In the genomic region with DNA sequence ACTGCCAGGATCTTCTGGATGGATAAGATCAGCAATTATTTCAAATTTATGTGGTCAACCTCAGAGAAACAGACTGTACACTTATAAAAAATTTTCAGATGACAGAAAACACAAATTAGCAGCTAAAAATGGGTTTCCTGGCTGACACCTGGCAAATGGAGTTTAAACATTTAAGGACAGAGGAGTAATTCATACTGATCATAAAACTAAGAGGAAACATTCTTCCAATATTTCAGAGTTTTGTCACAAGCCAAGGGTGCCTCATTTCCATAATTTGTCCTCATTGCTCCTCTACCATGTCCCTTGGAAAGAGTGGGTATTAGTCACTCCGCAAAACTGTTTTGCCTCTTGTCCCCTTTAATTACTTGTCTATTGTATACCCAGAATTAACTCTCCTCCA, we compare ENCODE assay signal across 22 cellular contexts.
DNase-seq lines count a peak whose midpoint lies in the region; ATAC-seq, FAIRE-seq and TF ChIP-seq lines count a peak whose summit lies in the region.
"Had no signal": no experiment of that assay in that cellular context is flagged by ENCODE, and none has a peak within 500 bp of the region (broad histone marks: within the 10 kb centered on the region; RNA-seq: fewer than 3 reads in every experiment).

No MANE protein-coding gene starts in this region.

- no peak overlapping the region for H3K9ac ChIP-seq in neuronal stem cell (ENCODE audit: low read depth, low read length, poor library complexity)

- H2AFZ ChIP-seq in PC-9 (peak overlapping the region; percentile 33; the same call in 1 of the 2 replicates), neuronal stem cell (ENCODE audit: low read length) (no peak overlapping the region)

- H4K91ac ChIP-seq in neuronal stem cell (ENCODE audit: low read depth, low read length, poor library complexity): no peak overlapping the region

- DNase-seq in ELR (ENCODE audit: low read depth) (peak; percentile 32), PC-9 (no peak), fibroblast of mammary gland (ENCODE audit: low read depth) (peak; percentile 16), suprapubic skin (ENCODE audit: low spot score in 2 of 2) (no peak), pancreas (no peak), NCI-H187 treated with DMSO at 0.1 percent for 48 hours (lab: John Stamatoyannopoulos, UW) (no peak), neuronal stem cell (ENCODE audit: low spot score) (no peak)
- DNase-seq: activated CD4-positive, alpha-beta T cell treated with anti-CD3 and anti-CD28 coated beads, Interleukin-2, amount 10 ng/mL, durations not matched to agents 24 days and 14 days; activated effector memory CD4-positive, alpha-beta T cell treated with Interleukin-2 at 50 U/mL for 16 hours; adrenal gland; effector CD4-positive, alpha-beta T cell; esophagus squamous epithelium; heart right ventricle; KBM-7; NCI-H1105; NCI-H510A treated with DMSO at 0.1 percent for 48 hours; Right ventricle myocardium superior; T-cell; transverse colon had no signal

- H3K36me3 ChIP-seq in PC-9 (ENCODE audit: low read depth) (no peaks in the 10 kb centered on the region), suprapubic skin (no peaks in the 10 kb centered on the region), pancreas (no peaks in the 10 kb centered on the region), neuronal stem cell (replicated peaks in 1 of 2; ENCODE audit: control insufficient read depth in 2 of 2, insufficient read depth in 2 of 2, low read length in 2 of 2) (no peaks in the 10 kb centered on the region)
- H3K36me3 ChIP-seq: adrenal gland, esophagus squamous epithelium, heart right ventricle, right atrium auricular region, transverse colon had no signal

- TF ChIP-seq EP300 in suprapubic skin (IDR thresholded peaks at IDR 0.05): no peak

- no peak overlapping the region for H3K18ac ChIP-seq in neuronal stem cell (ENCODE audit: low read length)

- H3K9me2 ChIP-seq in PC-9 (ENCODE audit: insufficient read depth): no peaks in the 10 kb centered on the region

- no peaks in the 10 kb centered on the region for H4K20me1 ChIP-seq in PC-9 (ENCODE audit: insufficient read depth)

- CTCF ChIA-PET in PC-9 (lab: Charles Lee): no interaction called here

- no TSS peak for BruUV-seq in PC-9 (replicated peaks; lab: Mats Ljungman, UMichigan)

- intact Hi-C loops in PC-9 (cut with micrococcal nuclease; ENCODE audit: unreplicated experiment) (no loop called here), pancreas (cut with DNase I) (no loop called here)

- no peak for TF ChIP-seq CTCF in PC-9 (conservative IDR thresholded peaks at IDR 0.05)
- TF ChIP-seq CTCF in fibroblast of mammary gland (conservative IDR thresholded peaks at IDR 0.05; ENCODE audit: control insufficient read depth, insufficient read depth, low read depth, low read length): no peak
- TF ChIP-seq CTCF in suprapubic skin (IDR thresholded peaks at IDR 0.05): no peak
- TF ChIP-seq CTCF in pancreas (IDR thresholded peaks at IDR 0.05): no peak

- H2BK5ac ChIP-seq in neuronal stem cell (ENCODE audit: low read length): no peak overlapping the region

- FAIRE-seq in pancreas (lab: Jason Lieb, UNC): no peak

- no peaks in the 10 kb centered on the region for H3K79me1 ChIP-seq in neuronal stem cell (ENCODE audit: low read depth, low read length)

- H3K23ac ChIP-seq in neuronal stem cell (ENCODE audit: low read depth, low read length, poor library complexity): no peak overlapping the region

- no peak overlapping the region for H4K8ac ChIP-seq in neuronal stem cell (ENCODE audit: low read depth, low read length)

- WGBS in suprapubic skin: 76% methylated on average over 1 of the region's 1 CpG
- WGBS in pancreas, 2 donors: 75 to 96% methylated on average over 1 of the region's 1 CpG
- no CpG with 5 or more reads among the region's 1 CpG for WGBS in neuronal stem cell (ENCODE audit: extremely low coverage in 2 of 2, insufficient read length in 2 of 2, insufficient replicate concordance in 1 of 2), 2 donors

- H3K27me3 ChIP-seq in PC-9 (ENCODE audit: insufficient read depth, low read depth) (no peaks in the 10 kb centered on the region), suprapubic skin (no peaks in the 10 kb centered on the region), pancreas (no peaks in the 10 kb centered on the region), neuronal stem cell (ENCODE audit: control insufficient read depth in 3 of 3, insufficient read depth in 3 of 3, low read depth in 1 of 3, low read length in 3 of 3) (no peaks in the 10 kb centered on the region)
- H3K27me3 ChIP-seq: adrenal gland, esophagus squamous epithelium, heart right ventricle, right atrium auricular region, transverse colon had no signal

- no peak overlapping the region for H2BK12ac ChIP-seq in neuronal stem cell (ENCODE audit: low read length)

- POLR2A ChIA-PET in PC-9 (lab: Charles Lee; ENCODE audit: unreplicated experiment): no interaction called here

- no peaks in the 10 kb centered on the region for H3K79me2 ChIP-seq in PC-9 (ENCODE audit: low read depth)

- no peak overlapping the region for H2AK5ac ChIP-seq in neuronal stem cell (ENCODE audit: low read depth, low read length)

- no peak for ATAC-seq in pancreas
- ATAC-seq: stimulated activated memory B cell treated with anti-CD40 and anti-IgM and Interleukin-4, amounts not matched to agents 10 μg/mL and 1 μg/mL and 100 μg/mL, for 72 hours; T-cell had no signal

- no peak overlapping the region for H3K14ac ChIP-seq in neuronal stem cell (ENCODE audit: low read length)

- H3K4ac ChIP-seq in neuronal stem cell (ENCODE audit: low read length): no peak overlapping the region

- H3K4me2 ChIP-seq in PC-9: no peak overlapping the region
- no peak overlapping the region for H3K4me2 ChIP-seq in neuronal stem cell (ENCODE audit: insufficient read depth, low read length, poor library complexity, severe bottlenecking)

- H3K27ac ChIP-seq in PC-9: no peak overlapping the region
- peak overlapping the region; percentile 29 for H3K27ac ChIP-seq in suprapubic skin
- no peak overlapping the region for H3K27ac ChIP-seq in pancreas
- H3K27ac ChIP-seq in neuronal stem cell (replicated peaks; ENCODE audit: low read length): no peak overlapping the region
- H3K27ac ChIP-seq: adrenal gland, C4-2B, esophagus squamous epithelium, heart right ventricle, right atrium auricular region, transverse colon had no signal

- no peaks in the 10 kb centered on the region for H3F3A ChIP-seq in PC-9 (ENCODE audit: insufficient read depth, low read depth)

- TF ChIP-seq POLR2A in suprapubic skin (IDR thresholded peaks at IDR 0.05): no peak

- H3K4me1 ChIP-seq in PC-9 (replicated peaks; ENCODE audit: insufficient read depth) (no peaks in the 10 kb centered on the region), suprapubic skin (peaks cover 13% of the 10 kb centered on the region), pancreas (no peaks in the 10 kb centered on the region), neuronal stem cell (ENCODE audit: control insufficient read depth in 2 of 2, insufficient read depth in 1 of 2, low read depth in 1 of 2, low read length in 2 of 2) (peaks cover 0 to 2% of the 10 kb centered on the region in 2 donors)
- H3K4me1 ChIP-seq: adrenal gland, right atrium auricular region had no signal

- H3K4me3 ChIP-seq in PC-9: no peak overlapping the region
- no peak overlapping the region for H3K4me3 ChIP-seq in fibroblast of mammary gland (ENCODE audit: control insufficient read depth, low read depth, low read length)
- H3K4me3 ChIP-seq in suprapubic skin: no peak overlapping the region
- no peak overlapping the region for H3K4me3 ChIP-seq in pancreas
- no peak overlapping the region for H3K4me3 ChIP-seq in neuronal stem cell (ENCODE audit: low read length in 2 of 2)
- H3K4me3 ChIP-seq: adrenal gland, esophagus squamous epithelium, heart right ventricle, right atrium auricular region, transverse colon had no signal

- H3K9me3 ChIP-seq in PC-9 (ENCODE audit: insufficient read depth, low read depth) (no peaks in the 10 kb centered on the region), suprapubic skin (no peaks in the 10 kb centered on the region), pancreas (no peaks in the 10 kb centered on the region), neuronal stem cell (replicated peaks in 1 of 2; ENCODE audit: control insufficient read depth in 2 of 2, insufficient read depth in 1 of 2, low read depth in 1 of 2, low read length in 2 of 2) (peaks cover 0 to 2% of the 10 kb centered on the region in 2 donors)
- H3K9me3 ChIP-seq: adrenal gland, esophagus squamous epithelium, heart right ventricle, right atrium auricular region, transverse colon had no signal

- H2BK120ac ChIP-seq in neuronal stem cell (ENCODE audit: low read depth, low read length): no peak overlapping the region

- no peak overlapping the region for H2BK15ac ChIP-seq in neuronal stem cell (ENCODE audit: low read length)

Comparison
In these comparisons a context has a peak if more than half of its experiments do, and no peak if none do; other contexts are left out.
1. DNase-seq: peak in ELR (single experiment) and fibroblast of mammary gland (single experiment); none in PC-9 (0 of 2), suprapubic skin (0 of 2), pancreas (0 of 6), NCI-H187 treated with DMSO at 0.1 percent for 48 hours (single experiment) and neuronal stem cell (single experiment).